In genomic region chr1:99996951-99997350, GRCh38 we compare ENCODE assay signal across 27 cellular contexts.
"Had no signal": no experiment of that assay in that cellular context is flagged by ENCODE, and none has a peak within 500 bp of the region (broad histone marks: within the 10 kb centered on the region; RNA-seq: fewer than 3 reads in every experiment).

No MANE protein-coding gene starts in this region.

- H3K9me3 ChIP-seq: pancreas, prostate gland, suprapubic skin had no signal

- H3K36me3 ChIP-seq: prostate gland, thoracic aorta had no signal

- H3K27ac ChIP-seq: left ventricle myocardium inferior, pancreas, prostate gland, skin epidermis, spleen, suprapubic skin, thoracic aorta, tibial artery, upper lobe of right lung had no signal

- H3K4me3 ChIP-seq: left ventricle myocardium inferior, lung, pancreas, prostate gland, skin epidermis, spleen, suprapubic skin, thoracic aorta, tibial artery, upper lobe of right lung had no signal

- DNase-seq: hypothalamus; immature natural killer cell; kidney; left ventricle myocardium inferior; mesendoderm; midbrain; naive thymus-derived CD8-positive, alpha-beta T cell; nucleus accumbens; pancreas; posterior cingulate gyrus; retina; right cardiac atrium; spleen; stimulated activated CD4-positive, alpha-beta T cell treated with anti-CD3 and anti-CD28 coated beads, Interleukin-4, amount 100 ng/mL, for 24 hours; stimulated activated naive CD4-positive, alpha-beta T cell; tibial artery; trophoblast cell; upper lobe of right lung had no signal

- H3K4me1 ChIP-seq: left ventricle myocardium inferior, prostate gland, spleen, suprapubic skin, upper lobe of right lung had no signal

- FAIRE-seq: islet of Langerhans, kidney, pancreas, urothelium cell line had no signal

- H3K27me3 ChIP-seq: pancreas, spleen, suprapubic skin, tibial artery, upper lobe of right lung had no signal

- ATAC-seq: naive thymus-derived CD8-positive, alpha-beta T cell; pancreas; right cardiac atrium; sciatic nerve; stimulated activated effector memory CD8-positive, alpha-beta T cell treated with anti-CD3 and anti-CD28 coated beads, Interleukin-12 subunit alpha, Interleukin-12 subunit beta, amount 100 ng/mL, for 72 hours; upper lobe of right lung had no signal
